8 cellular contexts compared by ENCODE assay signal in genomic region chr15:70507772-70508351, GRCh38.
DNase-seq lines count a peak whose midpoint lies in the region; ATAC-seq and TF ChIP-seq lines count a peak whose summit lies in the region.

No MANE protein-coding gene starts in this region.

- H3K27me3 ChIP-seq in NT2/D1 (ENCODE audit: insufficient read depth, insufficient read length) = no peaks in the 10 kb centered on the region

- H3K9me3 ChIP-seq in NT2/D1 (ENCODE audit: insufficient read depth, low read length) = peaks cover 23% of the 10 kb centered on the region

- H3K9me3 Mint-ChIP-seq in activated CD8-positive, alpha-beta memory T cell treated with anti-CD3 and anti-CD28 coated beads, Interleukin-2, amount 10 ng/mL, durations not matched to agents 7 days and 5 days (ENCODE audit: low read depth) = peaks cover 14% of the 10 kb centered on the region
- peaks cover 23% of the 10 kb centered on the region for H3K9me3 Mint-ChIP-seq in chondrocyte (ENCODE audit: low read depth)
- H3K9me3 Mint-ChIP-seq in stimulated activated effector memory CD8-positive, alpha-beta T cell treated with anti-CD3 and anti-CD28 coated beads, Interleukin-12 subunit alpha, Interleukin-12 subunit beta, amount 100 ng/mL, for 72 hours = peaks cover 5% of the 10 kb centered on the region

- peaks cover 37% of the 10 kb centered on the region for H3K36me3 Mint-ChIP-seq in activated CD8-positive, alpha-beta memory T cell treated with anti-CD3 and anti-CD28 coated beads, Interleukin-2, amount 10 ng/mL, durations not matched to agents 7 days and 5 days
- peaks cover 8% of the 10 kb centered on the region for H3K36me3 Mint-ChIP-seq in chondrocyte (ENCODE audit: low read depth)
- H3K36me3 Mint-ChIP-seq in stimulated activated effector memory CD8-positive, alpha-beta T cell treated with anti-CD3 and anti-CD28 coated beads, Interleukin-12 subunit alpha, Interleukin-12 subunit beta, amount 100 ng/mL, for 72 hours = peaks cover 6% of the 10 kb centered on the region

- DNase-seq in activated CD8-positive, alpha-beta memory T cell treated with anti-CD3 and anti-CD28 coated beads, Interleukin-2, amount 10 ng/mL, durations not matched to agents 7 days and 5 days = peak; percentile 63
- DNase-seq in activated CD8-positive, alpha-beta memory T cell treated with anti-CD3 and anti-CD28 coated beads for 24 hours = no peak
- DNase-seq in NT2/D1 (ENCODE audit: low read depth, low spot score) (no peak), chondrocyte (ENCODE audit: low spot score) (peak; percentile 21)
- no peak for DNase-seq in stimulated activated effector memory CD8-positive, alpha-beta T cell treated with anti-CD3 and anti-CD28 coated beads, Interleukin-12 subunit alpha, Interleukin-12 subunit beta, amount 100 ng/mL, for 72 hours (ENCODE audit: low spot score in 2 of 2)
- DNase-seq in activated CD8-positive, alpha-beta memory T cell treated with anti-CD3 and anti-CD28 coated beads, Interleukin-2, amount 50 U/mL, for 4 hours = no peak

- peak; percentile 24 for ATAC-seq in activated CD8-positive, alpha-beta memory T cell treated with anti-CD3 and anti-CD28 coated beads, Interleukin-2, amount 10 ng/mL, durations not matched to agents 7 days and 5 days
- peak; percentile 45 for ATAC-seq in stimulated activated effector memory CD8-positive, alpha-beta T cell treated with anti-CD3 and anti-CD28 coated beads, Interleukin-12 subunit alpha, Interleukin-12 subunit beta, amount 100 ng/mL, for 72 hours
- no peak for ATAC-seq in HG03469 (IDR thresholded peaks at IDR 0.05; ENCODE audit: unreplicated experiment)
- no peak for ATAC-seq in GM18519 (IDR thresholded peaks at IDR 0.05; ENCODE audit: low FRiP score, unreplicated experiment)

- H3K4me1 ChIP-seq in NT2/D1 (ENCODE audit: insufficient read depth, insufficient read length) = peaks cover 16% of the 10 kb centered on the region

- H3K36me3 ChIP-seq in NT2/D1 (ENCODE audit: insufficient read depth, insufficient read length, low read length) = no peaks in the 10 kb centered on the region

- CTCF ChIA-PET in activated CD8-positive, alpha-beta memory T cell treated with anti-CD3 and anti-CD28 coated beads, Interleukin-2, amount 10 ng/mL, durations not matched to agents 7 days and 5 days (lab: Charles Lee) = interaction anchor here (0.6 to 1.9 kb wide), 6 partner anchors 11 to 1045 kb away, joined by 3 to 5 read pairs (median 4); no protein-coding TSS in a partner anchor

- H3K4me3 Mint-ChIP-seq in activated CD8-positive, alpha-beta memory T cell treated with anti-CD3 and anti-CD28 coated beads, Interleukin-2, amount 10 ng/mL, durations not matched to agents 7 days and 5 days = no peak overlapping the region
- H3K4me3 Mint-ChIP-seq in chondrocyte (ENCODE audit: unreplicated experiment) = no peak overlapping the region
- peak overlapping the region; percentile 46 for H3K4me3 Mint-ChIP-seq in stimulated activated effector memory CD8-positive, alpha-beta T cell treated with anti-CD3 and anti-CD28 coated beads, Interleukin-12 subunit alpha, Interleukin-12 subunit beta, amount 100 ng/mL, for 72 hours

- H3K4me3 ChIP-seq in NT2/D1 (ENCODE audit: insufficient read length, low read depth) = no peak overlapping the region

- peak overlapping the region; percentile 5 for H3K9ac ChIP-seq in NT2/D1 (ENCODE audit: insufficient read length, low read depth)

- H3K27ac Mint-ChIP-seq in activated CD8-positive, alpha-beta memory T cell treated with anti-CD3 and anti-CD28 coated beads, Interleukin-2, amount 10 ng/mL, durations not matched to agents 7 days and 5 days = peak overlapping the region; percentile 36
- peak overlapping the region; percentile 88 for H3K27ac Mint-ChIP-seq in chondrocyte (ENCODE audit: unreplicated experiment)
- peak overlapping the region; percentile 48 for H3K27ac Mint-ChIP-seq in stimulated activated effector memory CD8-positive, alpha-beta T cell treated with anti-CD3 and anti-CD28 coated beads, Interleukin-12 subunit alpha, Interleukin-12 subunit beta, amount 100 ng/mL, for 72 hours

- TF ChIP-seq CTCF in chondrocyte (IDR thresholded peaks at IDR 0.05) = no peak

- peaks cover 26% of the 10 kb centered on the region for H3K27me3 Mint-ChIP-seq in activated CD8-positive, alpha-beta memory T cell treated with anti-CD3 and anti-CD28 coated beads, Interleukin-2, amount 10 ng/mL, durations not matched to agents 7 days and 5 days
- H3K27me3 Mint-ChIP-seq in chondrocyte (ENCODE audit: low read depth) = no peaks in the 10 kb centered on the region

- H3K4me1 Mint-ChIP-seq in activated CD8-positive, alpha-beta memory T cell treated with anti-CD3 and anti-CD28 coated beads, Interleukin-2, amount 10 ng/mL, durations not matched to agents 7 days and 5 days = peaks cover 76% of the 10 kb centered on the region
- peaks cover 80% of the 10 kb centered on the region for H3K4me1 Mint-ChIP-seq in chondrocyte (ENCODE audit: low read depth)
- peaks cover 70% of the 10 kb centered on the region for H3K4me1 Mint-ChIP-seq in stimulated activated effector memory CD8-positive, alpha-beta T cell treated with anti-CD3 and anti-CD28 coated beads, Interleukin-12 subunit alpha, Interleukin-12 subunit beta, amount 100 ng/mL, for 72 hours

Comparison
In these comparisons a context has a peak if more than half of its experiments do, and no peak if none do; other contexts are left out.
1. DNase-seq: peak in activated CD8-positive, alpha-beta memory T cell treated with anti-CD3 and anti-CD28 coated beads, Interleukin-2, amount 10 ng/mL, durations not matched to agents 7 days and 5 days (single experiment) and chondrocyte (single experiment); none in activated CD8-positive, alpha-beta memory T cell treated with anti-CD3 and anti-CD28 coated beads for 24 hours (single experiment), NT2/D1 (single experiment), stimulated activated effector memory CD8-positive, alpha-beta T cell treated with anti-CD3 and anti-CD28 coated beads, Interleukin-12 subunit alpha, Interleukin-12 subunit beta, amount 100 ng/mL, for 72 hours (0 of 2) and activated CD8-positive, alpha-beta memory T cell treated with anti-CD3 and anti-CD28 coated beads, Interleukin-2, amount 50 U/mL, for 4 hours (single experiment).
2. ATAC-seq: peak in activated CD8-positive, alpha-beta memory T cell treated with anti-CD3 and anti-CD28 coated beads, Interleukin-2, amount 10 ng/mL, durations not matched to agents 7 days and 5 days (single experiment) and stimulated activated effector memory CD8-positive, alpha-beta T cell treated with anti-CD3 and anti-CD28 coated beads, Interleukin-12 subunit alpha, Interleukin-12 subunit beta, amount 100 ng/mL, for 72 hours (single experiment); none in HG03469 (single experiment) and GM18519 (single experiment).
3. H3K27ac Mint-ChIP-seq: peak in every context shown above with its lines; median percentile 88 in chondrocyte; 48 in stimulated activated effector memory CD8-positive, alpha-beta T cell treated with anti-CD3 and anti-CD28 coated beads, Interleukin-12 subunit alpha, Interleukin-12 subunit beta, amount 100 ng/mL, for 72 hours; 36 in activated CD8-positive, alpha-beta memory T cell treated with anti-CD3 and anti-CD28 coated beads, Interleukin-2, amount 10 ng/mL, durations not matched to agents 7 days and 5 days.